Comparison of ENCODE assay signal across 8 cellular contexts in genomic region chr1:1013105-1013921, GRCh38. TPM values are rescaled to one million over a fixed set of nuclear protein-coding genes. Genes with fewer than 3 reads are reported as not detected.
DNase-seq lines count a peak whose midpoint lies in the region; ATAC-seq and TF ChIP-seq lines count a peak whose summit lies in the region.

TSS of gene ISG15 (plus strand) at chr1:1013497. CDS start at chr1:1013574, 77 bp downstream.

- no peak within 1 kb of the TSS for H3K9ac ChIP-seq in neural cell (ENCODE audit: low read length)

- H3K9me3 ChIP-seq in neural cell (ENCODE audit: low read length) (no peaks in the 10 kb centered on the region), stomach (no peaks in the 10 kb centered on the region)

- TF ChIP-seq CTCF in RWPE1 (conservative IDR thresholded peaks at IDR 0.05; ENCODE audit: low read depth) (no peak), neural cell (IDR thresholded peaks at IDR 0.05; ENCODE audit: poor library complexity, severe bottlenecking) (no peak), stomach (IDR thresholded peaks at IDR 0.05) (no peak)

- no peaks in the 10 kb centered on the region for H3K79me2 ChIP-seq in neural cell (replicated peaks; ENCODE audit: insufficient read depth, low read length)

- no peak within 1 kb of the TSS for H3K4me2 ChIP-seq in neural cell (ENCODE audit: low read length)

- intact Hi-C loops in stomach (cut with DNase I; ENCODE audit: low total_unique reads) = no loop called here

- 0 to 6% (median 3%) methylated on average over 24 to 30 of the region's 30 CpGs for WGBS in stomach, 5 donors

- H2AFZ ChIP-seq in neural cell (ENCODE audit: low read depth, low read length) = no peak within 1 kb of the TSS

- no peak for TF ChIP-seq EP300 in neural cell (conservative IDR thresholded peaks at IDR 0.05; ENCODE audit: poor library complexity, severe bottlenecking)
- no peak for TF ChIP-seq EP300 in stomach (IDR thresholded peaks at IDR 0.05)

- H3K4me1 ChIP-seq in stomach = peaks cover 9 to 33% (median 20%) of the 10 kb centered on the region in 4 donors

- H3K27ac ChIP-seq in RWPE1 (peak within 1 kb of the TSS; percentile 84), neural cell (ENCODE audit: low read length) (no peak within 1 kb of the TSS), stomach (peak within 1 kb of the TSS; percentile 82 to 94 (median 91))

- H3K36me3 ChIP-seq in neural cell (ENCODE audit: insufficient read depth, low read length) = no peaks in the 10 kb centered on the region
- H3K36me3 ChIP-seq in stomach = no peaks in the 10 kb centered on the region

- no peaks in the 10 kb centered on the region for H3F3A ChIP-seq in neural cell (ENCODE audit: insufficient read depth, low read length, poor library complexity, severe bottlenecking)

- TF ChIP-seq POLR2A in stomach (IDR thresholded peaks at IDR 0.05) = peak in 1 of 4 donors; percentile 61

- ATAC-seq in GM19463 (IDR thresholded peaks at IDR 0.05; ENCODE audit: unreplicated experiment) = peak; percentile 86

- CTCF ChIA-PET in RWPE1 (lab: Yijun Ruan, JAX) = interaction anchor here (0.7 to 3.5 kb wide), 3 partner anchors 11 to 80 kb away, joined by 3 to 26 read pairs (median 3); no protein-coding TSS in a partner anchor

- no peaks in the 10 kb centered on the region for H3K9me2 ChIP-seq in neural cell (ENCODE audit: insufficient read depth, low read length)

- H3K4me3 ChIP-seq in neural cell (ENCODE audit: low read length) (peak within 1 kb of the TSS; percentile 28), stomach (peak within 1 kb of the TSS; percentile 55 to 64 (median 61))

- POLR2A ChIA-PET in RWPE1 (lab: Yijun Ruan, JAX; ENCODE audit: low non-redundant PET) = interaction anchor here (0.8 kb wide), 1 partner anchor 27 kb away, joined by 3 read pairs; no protein-coding TSS in a partner anchor

- DNase-seq in COLO829 (ENCODE audit: low spot score) = peak; percentile 43
- DNase-seq in HT-29 (ENCODE audit: low spot score) = peak; percentile 79
- peak; percentile 56 for DNase-seq in RWPE1 (ENCODE audit: low spot score)
- peak; percentile 84 for DNase-seq in activated effector memory CD4-positive, alpha-beta T cell treated with Interleukin-2 at 50 U/mL for 16 hours
- DNase-seq in fibroblast of the conjunctiva (ENCODE audit: low read depth) = peak; percentile 68
- DNase-seq in stomach = peak; percentile 93

- TF ChIP-seq RAD21 in neural cell (conservative IDR thresholded peaks at IDR 0.05) = no peak

- peaks cover 4% of the 10 kb centered on the region for H3K27me3 ChIP-seq in neural cell (ENCODE audit: insufficient read depth, low read depth, low read length)
- no peaks in the 10 kb centered on the region for H3K27me3 ChIP-seq in stomach

- no peaks in the 10 kb centered on the region for H4K20me1 ChIP-seq in neural cell (ENCODE audit: insufficient read depth)

TF ChIP-seq in neural cell, 6 proteins besides CTCF, POLR2A, EP300 and RAD21:
- no peak for TF ChIP-seq MXI1 (conservative IDR thresholded peaks at IDR 0.05; ENCODE audit: poor library complexity, severe bottlenecking)
- TF ChIP-seq EZH2 (IDR thresholded peaks at IDR 0.05; ENCODE audit: borderline replicate concordance, insufficient read depth, low read length, poor library complexity, severe bottlenecking) = no peak
- no peak for TF ChIP-seq POLR2AphosphoS5 (IDR thresholded peaks at IDR 0.05)
- TF ChIP-seq SMC3 (conservative IDR thresholded peaks at IDR 0.05; ENCODE audit: poor library complexity) = no peak
- TF ChIP-seq TAF1 (IDR thresholded peaks at IDR 0.05; ENCODE audit: low read depth) = no peak
- TF ChIP-seq REST (IDR thresholded peaks at IDR 0.05; ENCODE audit: borderline replicate concordance) = no peak

RNA-seq across cellular contexts. Expression of gene ISG15, which starts in this region (rescaled TPM):
- total RNA-seq in HT-29 (2014; rRNA removed; shearing (Covaris generic)) = 706 and 895 TPM in 2 replicates
- polyA plus RNA-seq in neural cell (3.0 and 8.0 TPM in 2 replicates), stomach (100 to 1,000 TPM in 1 of 3 donors, 10 to 100 TPM in 2; 78.1 to 105 (median 97.1) TPM)
- 1.9 and 4.9 TPM in 2 replicates for polyA minus RNA-seq in neural cell
- 10 to 100 TPM; 16.3 to 84.6 (median 19.3) TPM for total RNA-seq in stomach

Comparison
In these comparisons a context has a peak if more than half of its experiments do, and no peak if none do; other contexts are left out.
1. DNase-seq: peak in every context shown above with its lines; median percentile 93 in stomach; 84 in activated effector memory CD4-positive, alpha-beta T cell treated with Interleukin-2 at 50 U/mL for 16 hours; 79 in HT-29; 68 in fibroblast of the conjunctiva; 56 in RWPE1; 43 in COLO829.